13 cellular contexts compared by ENCODE assay signal in genomic region chr13:38819053-38819452, GRCh38.
DNase-seq lines count a peak whose midpoint lies in the region; FAIRE-seq and TF ChIP-seq lines count a peak whose summit lies in the region.
"Had no signal": no experiment of that assay in that cellular context is flagged by ENCODE, and none has a peak within 500 bp of the region (broad histone marks: within the 10 kb centered on the region; RNA-seq: fewer than 3 reads in every experiment).

No MANE protein-coding gene starts in this region.

- H2AFZ ChIP-seq in neural progenitor cell (replicated peaks) = no peak overlapping the region

- peaks cover 14% of the 10 kb centered on the region for H3K4me1 ChIP-seq in neural progenitor cell
- H3K4me1 ChIP-seq in kidney (ENCODE audit: control insufficient read depth in 1 of 2, insufficient read depth in 1 of 2, low read depth in 1 of 2, low read length in 2 of 2) = peaks cover 2 to 7% of the 10 kb centered on the region in 2 donors
- H3K4me1 ChIP-seq in CD4-positive, alpha-beta memory T cell (ENCODE audit: insufficient read depth, low read length) = no peaks in the 10 kb centered on the region

- no peaks in the 10 kb centered on the region for H4K20me1 ChIP-seq in neural progenitor cell (ENCODE audit: low read depth)

- no peak overlapping the region for H3K9ac ChIP-seq in neural progenitor cell
- no peak overlapping the region for H3K9ac ChIP-seq in kidney (ENCODE audit: low read length in 2 of 2)

- no peaks in the 10 kb centered on the region for H3K27me3 Mint-ChIP-seq in neural progenitor cell (ENCODE audit: insufficient read depth, low read depth)
- H3K27me3 Mint-ChIP-seq in CD4-positive, alpha-beta memory T cell = peaks cover 0 to 2% of the 10 kb centered on the region in 2 donors
- H3K27me3 Mint-ChIP-seq: activated naive CD8-positive, alpha-beta T cell treated with anti-CD3 and anti-CD28 coated beads, Interleukin-2, amount 50 U/mL, for 24 hours; B cell had no signal

- H3K27ac ChIP-seq in dorsolateral prefrontal cortex (peak overlapping the region in 42 of 59 donors; percentile 9 to 93 (median 46)), neural progenitor cell (no peak overlapping the region), kidney (ENCODE audit: low read depth in 2 of 2, low read length in 2 of 2) (no peak overlapping the region)
- H3K27ac ChIP-seq in CD4-positive, alpha-beta memory T cell (ENCODE audit: low read depth, low read length) = no peak overlapping the region
- H3K27ac ChIP-seq: suprapubic skin had no signal

- no peak for FAIRE-seq in kidney (lab: Jason Lieb, UNC)

- H3K4me2 ChIP-seq in neural progenitor cell = no peak overlapping the region

- TF ChIP-seq CTCF in dorsolateral prefrontal cortex (IDR thresholded peaks at IDR 0.05 in 54 of 56, conservative IDR thresholded peaks at IDR 0.05 in 2 of 56; ENCODE audit: low read depth in 1 of 56, partially characterized antibody in 56 of 56) (no peak), neural progenitor cell (IDR thresholded peaks at IDR 0.05) (no peak), kidney (IDR thresholded peaks at IDR 0.05; ENCODE audit: borderline replicate concordance, extremely low read depth, insufficient read depth) (no peak)

- H3K4me3 Mint-ChIP-seq in neural progenitor cell = no peak overlapping the region
- no peak overlapping the region for H3K4me3 Mint-ChIP-seq in CD4-positive, alpha-beta memory T cell
- H3K4me3 Mint-ChIP-seq: activated naive CD8-positive, alpha-beta T cell treated with anti-CD3 and anti-CD28 coated beads, Interleukin-2, amount 50 U/mL, for 24 hours; B cell had no signal

- H3K4me1 Mint-ChIP-seq in neural progenitor cell = peaks cover 27% of the 10 kb centered on the region
- H3K4me1 Mint-ChIP-seq in CD4-positive, alpha-beta memory T cell = no peaks in the 10 kb centered on the region
- H3K4me1 Mint-ChIP-seq: activated naive CD8-positive, alpha-beta T cell treated with anti-CD3 and anti-CD28 coated beads, Interleukin-2, amount 50 U/mL, for 24 hours; B cell had no signal

- H3F3A ChIP-seq in neural progenitor cell (ENCODE audit: low read depth) = no peaks in the 10 kb centered on the region

- no peaks in the 10 kb centered on the region for H3K36me3 ChIP-seq in neural progenitor cell
- H3K36me3 ChIP-seq in kidney (ENCODE audit: control insufficient read depth in 1 of 2, insufficient read depth in 2 of 2, low read length in 2 of 2) = no peaks in the 10 kb centered on the region
- no peaks in the 10 kb centered on the region for H3K36me3 ChIP-seq in CD4-positive, alpha-beta memory T cell (ENCODE audit: insufficient read depth, low read length)
- H3K36me3 ChIP-seq: HAP-1, suprapubic skin had no signal

- no peaks in the 10 kb centered on the region for H3K9me3 ChIP-seq in neural progenitor cell (ENCODE audit: low read depth)
- no peaks in the 10 kb centered on the region for H3K9me3 ChIP-seq in kidney (ENCODE audit: control insufficient read depth in 1 of 2, low read length in 2 of 2)
- H3K9me3 ChIP-seq in CD4-positive, alpha-beta memory T cell (ENCODE audit: control insufficient read depth in 1 of 2, low read length in 2 of 2) = no peaks in the 10 kb centered on the region
- H3K9me3 ChIP-seq: HAP-1, suprapubic skin had no signal

- peaks cover 3% of the 10 kb centered on the region for H3K9me3 Mint-ChIP-seq in neural progenitor cell
- peaks cover 0 to 5% (median 1%) of the 10 kb centered on the region in 8 donors for H3K9me3 Mint-ChIP-seq in CD4-positive, alpha-beta memory T cell

- H3K27ac Mint-ChIP-seq in neural progenitor cell = peak overlapping the region; percentile 18
- H3K27ac Mint-ChIP-seq in CD4-positive, alpha-beta memory T cell = no peak overlapping the region
- H3K27ac Mint-ChIP-seq: activated naive CD8-positive, alpha-beta T cell treated with anti-CD3 and anti-CD28 coated beads, Interleukin-2, amount 50 U/mL, for 24 hours; B cell had no signal

- no peaks in the 10 kb centered on the region for H3K79me2 ChIP-seq in neural progenitor cell (ENCODE audit: low read depth)

- CTCF ChIA-PET in CD4-positive, alpha-beta memory T cell (lab: Charles Lee; ENCODE audit: partially characterized antibody) = no interaction called here

- peaks cover 4% of the 10 kb centered on the region for H3K36me3 Mint-ChIP-seq in neural progenitor cell
- no peaks in the 10 kb centered on the region for H3K36me3 Mint-ChIP-seq in CD4-positive, alpha-beta memory T cell

- peak; percentile 60 for DNase-seq in H4 (ENCODE audit: low spot score)
- DNase-seq in NCI-H446 treated with DMSO at 0.1 percent for 48 hours (lab: John Stamatoyannopoulos, UW) = peak; percentile 19
- DNase-seq in dorsolateral prefrontal cortex = peak in 5 of 10 donors; percentile 35 to 61 (median 39)
- DNase-seq in neural progenitor cell (ENCODE audit: low spot score) = peak; percentile 54
- DNase-seq in kidney = no peak
- DNase-seq in stimulated activated CD4-positive, alpha-beta T cell treated with anti-CD3 and anti-CD28 coated beads, Interleukin-4, amount 100 ng/mL, for 24 hours = no peak
- no peak for DNase-seq in NOMO-1 (lab: John Stamatoyannopoulos, UW; ENCODE audit: unreplicated experiment in 2 of 2)
- no peak for DNase-seq in CD4-positive, alpha-beta memory T cell
- DNase-seq: activated CD8-positive, alpha-beta memory T cell treated with anti-CD3 and anti-CD28 coated beads for 24 hours; activated naive CD8-positive, alpha-beta T cell treated with anti-CD3 and anti-CD28 coated beads, Interleukin-2, amount 50 U/mL, for 24 hours had no signal

- POLR2A ChIA-PET in CD4-positive, alpha-beta memory T cell (lab: Charles Lee; ENCODE audit: partially characterized antibody) = no interaction called here

- intact Hi-C loops in dorsolateral prefrontal cortex (cut with DNase I) (no loop called here), kidney (cut with DNase I) (no loop called here)
- intact Hi-C loops in CD4-positive, alpha-beta memory T cell (cut with micrococcal nuclease) = no loop called here

- H3K27me3 ChIP-seq in dorsolateral prefrontal cortex (no peaks in the 10 kb centered on the region), neural progenitor cell (no peaks in the 10 kb centered on the region)
- no peaks in the 10 kb centered on the region for H3K27me3 ChIP-seq in CD4-positive, alpha-beta memory T cell (ENCODE audit: insufficient read depth, low read length)
- H3K27me3 ChIP-seq: suprapubic skin had no signal

- no peak overlapping the region for H3K4me3 ChIP-seq in dorsolateral prefrontal cortex
- H3K4me3 ChIP-seq in neural progenitor cell = no peak overlapping the region
- H3K4me3 ChIP-seq in kidney (ENCODE audit: low read length in 2 of 2) = no peak overlapping the region
- H3K4me3 ChIP-seq in CD4-positive, alpha-beta memory T cell (ENCODE audit: low read length in 2 of 2) = no peak overlapping the region
- H3K4me3 ChIP-seq: HAP-1, suprapubic skin had no signal

Comparison
In these comparisons a context has a peak if more than half of its experiments do, and no peak if none do; other contexts are left out.
1. DNase-seq: peak in H4 (single experiment), NCI-H446 treated with DMSO at 0.1 percent for 48 hours (single experiment) and neural progenitor cell (single experiment); none in kidney (single experiment), stimulated activated CD4-positive, alpha-beta T cell treated with anti-CD3 and anti-CD28 coated beads, Interleukin-4, amount 100 ng/mL, for 24 hours (single experiment), NOMO-1 (0 of 2) and CD4-positive, alpha-beta memory T cell (0 of 5).
2. H3K27ac ChIP-seq: peak in dorsolateral prefrontal cortex (42 of 59); none in neural progenitor cell (single experiment), kidney (0 of 2) and CD4-positive, alpha-beta memory T cell (single experiment).